ENCODE assay signal across 8 cellular contexts in genomic region chr22:49936018-49936972, GRCh38. TPM values are rescaled to one million over a fixed set of nuclear protein-coding genes. Genes with fewer than 3 reads are reported as not detected.
DNase-seq lines count a peak whose midpoint lies in the region; ATAC-seq and TF ChIP-seq lines count a peak whose summit lies in the region.

No MANE protein-coding gene starts in this region.

- intact Hi-C loops in esophagus muscularis mucosa (cut with DNase I): no loop called here

- peak overlapping the region; percentile 61 for H3K4me3 Mint-ChIP-seq in stimulated activated memory B cell treated with anti-CD40 and anti-IgM and Interleukin-4, amounts not matched to agents 10 μg/mL and 1 μg/mL and 100 μg/mL, for 72 hours

- WGBS in esophagus muscularis mucosa: 15% methylated on average over 18 of the region's 52 CpGs

- peaks cover 58 to 70% (median 63%) of the 10 kb centered on the region in 4 donors for H3K4me1 ChIP-seq in esophagus muscularis mucosa

- no peaks in the 10 kb centered on the region for H3K36me3 ChIP-seq in esophagus muscularis mucosa

- peak overlapping the region; percentile 57 to 69 (median 62) for H3K4me3 ChIP-seq in esophagus muscularis mucosa

- TF ChIP-seq POLR2A in GM19099 (IDR thresholded peaks at IDR 0.05; ENCODE audit: extremely low read depth, insufficient read length, low read depth) (peak; percentile 52), esophagus muscularis mucosa (IDR thresholded peaks at IDR 0.05; ENCODE audit: low read depth) (peak; percentile 44)

- H3K27ac Mint-ChIP-seq in stimulated activated memory B cell treated with anti-CD40 and anti-IgM and Interleukin-4, amounts not matched to agents 10 μg/mL and 1 μg/mL and 100 μg/mL, for 72 hours: peak overlapping the region; percentile 86

- peak; percentile 62 for ATAC-seq in HG03342 (IDR thresholded peaks at IDR 0.05; ENCODE audit: unreplicated experiment)
- ATAC-seq in stimulated activated memory B cell treated with anti-CD40 and anti-IgM and Interleukin-4, amounts not matched to agents 10 μg/mL and 1 μg/mL and 100 μg/mL, for 72 hours: peak; percentile 84

- no peaks in the 10 kb centered on the region for H3K27me3 ChIP-seq in esophagus muscularis mucosa

- TF ChIP-seq EP300 in esophagus muscularis mucosa (IDR thresholded peaks at IDR 0.05): no peak

- H3K4me1 Mint-ChIP-seq in stimulated activated memory B cell treated with anti-CD40 and anti-IgM and Interleukin-4, amounts not matched to agents 10 μg/mL and 1 μg/mL and 100 μg/mL, for 72 hours: peaks cover 47% of the 10 kb centered on the region

- H3K27ac ChIP-seq in esophagus muscularis mucosa (replicated peaks in 1 of 4): peak overlapping the region; percentile 88 to 98 (median 93)

- no peaks in the 10 kb centered on the region for H3K9me3 ChIP-seq in esophagus muscularis mucosa

- peaks cover 8% of the 10 kb centered on the region for H3K36me3 Mint-ChIP-seq in stimulated activated memory B cell treated with anti-CD40 and anti-IgM and Interleukin-4, amounts not matched to agents 10 μg/mL and 1 μg/mL and 100 μg/mL, for 72 hours

- H3K9me3 Mint-ChIP-seq in stimulated activated memory B cell treated with anti-CD40 and anti-IgM and Interleukin-4, amounts not matched to agents 10 μg/mL and 1 μg/mL and 100 μg/mL, for 72 hours: peaks cover 3% of the 10 kb centered on the region

- DNase-seq in AG20443 (ENCODE audit: low spot score): peak; percentile 82
- peak; percentile 91 for DNase-seq in NOMO-1 treated with dmso at 0.1 percent for 144 hours (lab: John Stamatoyannopoulos, UW; ENCODE audit: unreplicated experiment)
- DNase-seq in activated T-cell treated with anti-CD3 and anti-CD28 coated beads for 48 hours (ENCODE audit: low read depth): peak; percentile 98
- peak; percentile 98 for DNase-seq in esophagus muscularis mucosa (ENCODE audit: extremely low spot score)
- peak; percentile 91 for DNase-seq in myocyte (ENCODE audit: low read depth)

- H3K27me3 Mint-ChIP-seq in stimulated activated memory B cell treated with anti-CD40 and anti-IgM and Interleukin-4, amounts not matched to agents 10 μg/mL and 1 μg/mL and 100 μg/mL, for 72 hours: no peaks in the 10 kb centered on the region

- TF ChIP-seq CTCF in esophagus muscularis mucosa (IDR thresholded peaks at IDR 0.05): no peak

RNA-seq across cellular contexts. Expression of gene CRELD2, which starts 17.9 kb away (rescaled TPM):
- 10 to 100 TPM; 32.0 to 38.2 (median 34.2) TPM for total RNA-seq in esophagus muscularis mucosa
- 63.0 and 120 TPM in 2 replicates for total RNA-seq in myocyte
- 75.8 TPM for polyA plus RNA-seq in myocyte (2012)

RNA-seq across cellular contexts. Expression of gene ALG12, which starts 18.1 kb away (rescaled TPM):
- total RNA-seq in esophagus muscularis mucosa (10 to 100 TPM; 17.7 to 28.0 (median 23.8) TPM), myocyte (23.4 and 24.5 TPM in 2 replicates)
- polyA plus RNA-seq in myocyte (2012): 21.8 TPM

RNA-seq across cellular contexts. Expression of gene PIM3, which starts 24.3 kb away (rescaled TPM):
- total RNA-seq in esophagus muscularis mucosa (100 to 1,000 TPM in 1 of 4 donors, 10 to 100 TPM in 3; 36.1 to 106 (median 56.5) TPM), myocyte (41.4 and 42.4 TPM in 2 replicates)
- polyA plus RNA-seq in myocyte (2012): 10.6 TPM

Comparison
In these comparisons a context has a peak if more than half of its experiments do, and no peak if none do; other contexts are left out.
1. Peak in every context shown above with its lines: DNase-seq, ATAC-seq, H3K4me3 ChIP-seq and H3K27ac ChIP-seq.